27 cellular contexts compared by ENCODE assay signal in genomic region chr19:8662263-8662662, GRCh38. TPM values are rescaled to one million over a fixed set of nuclear protein-coding genes. Genes with fewer than 3 reads are reported as not detected.
"Had no signal": no experiment of that assay in that cellular context is flagged by ENCODE, and none has a peak within 500 bp of the region (broad histone marks: within the 10 kb centered on the region; RNA-seq: fewer than 3 reads in every experiment).

No MANE protein-coding gene starts in this region.

- H3K4me1 ChIP-seq: foreskin keratinocyte, right lobe of liver, stomach had no signal

- H3K27me3 Mint-ChIP-seq: activated naive CD8-positive, alpha-beta T cell treated with anti-CD3 and anti-CD28 coated beads, Interleukin-2, amount 50 U/mL, for 24 hours; central memory CD8-positive, alpha-beta T cell had no signal

- H3K79me2 ChIP-seq: hepatocyte had no signal

- ATAC-seq: activated CD4-positive, CD25-positive, alpha-beta regulatory T cell treated with anti-CD3 and anti-CD28 coated beads, Interleukin-2, amount 50 U/mL, for 24 hours; activated naive CD8-positive, alpha-beta T cell treated with anti-CD3 and anti-CD28 coated beads, Interleukin-2, amount 50 U/mL, for 24 hours; activated T-cell treated with anti-CD3 and anti-CD28 coated beads, Interleukin-2, amount 50 U/mL, for 72 hours; foreskin keratinocyte; right lobe of liver had no signal

- H3K9me3 ChIP-seq: ovary, right lobe of liver, stomach had no signal

- H3K4me2 ChIP-seq: hepatocyte had no signal

- H3K4me3 ChIP-seq: coronary artery, hepatocyte, lung, ovary, right lobe of liver, SK-N-MC, stomach had no signal

- H3K27ac Mint-ChIP-seq: activated naive CD8-positive, alpha-beta T cell treated with anti-CD3 and anti-CD28 coated beads, Interleukin-2, amount 50 U/mL, for 24 hours; activated T-cell treated with anti-CD3 and anti-CD28 coated beads, Interleukin-2, amount 50 U/mL, for 72 hours; type B pancreatic cell had no signal

- H3K27ac ChIP-seq: brain microvascular endothelial cell, coronary artery, foreskin keratinocyte, hepatocyte, ovary, right lobe of liver, SK-N-MC, stomach had no signal

- FAIRE-seq: small intestine had no signal

- H3K27me3 ChIP-seq: brain microvascular endothelial cell, foreskin keratinocyte, hepatocyte, ovary, right lobe of liver had no signal

- H3K36me3 Mint-ChIP-seq: type B pancreatic cell had no signal

- H3K36me3 ChIP-seq: brain microvascular endothelial cell, ovary, right lobe of liver, stomach had no signal

- H3K4me3 Mint-ChIP-seq: activated naive CD8-positive, alpha-beta T cell treated with anti-CD3 and anti-CD28 coated beads, Interleukin-2, amount 50 U/mL, for 24 hours; activated T-cell treated with anti-CD3 and anti-CD28 coated beads, Interleukin-2, amount 50 U/mL, for 72 hours; central memory CD8-positive, alpha-beta T cell; type B pancreatic cell had no signal

- H2AFZ ChIP-seq: hepatocyte had no signal

- DNase-seq: activated CD4-positive, alpha-beta T cell treated with anti-CD3 and anti-CD28 coated beads, Interleukin-2, amount 50 U/mL, for 1 hour; activated gamma-delta T cell; activated naive CD8-positive, alpha-beta T cell treated with anti-CD3 and anti-CD28 coated beads, Interleukin-2, amount 50 U/mL, for 24 hours; activated T-cell treated with anti-CD3 and anti-CD28 coated beads, Interleukin-2, amount 50 U/mL, for 72 hours; brain microvascular endothelial cell; foreskin keratinocyte; islet precursor cell; midbrain; ovary; right lobe of liver; small intestine; stimulated activated CD4-positive, alpha-beta T cell treated with anti-CD3 and anti-CD28 coated beads, Interleukin-15, amount 100 ng/mL, for 24 hours; stimulated activated CD4-positive, alpha-beta T cell treated with anti-CD3 and anti-CD28 coated beads, Interleukin-2, amount 100 ng/mL, for 48 hours; stomach; T1000 had no signal

- H3K9me3 Mint-ChIP-seq: activated naive CD8-positive, alpha-beta T cell treated with anti-CD3 and anti-CD28 coated beads, Interleukin-2, amount 50 U/mL, for 24 hours; activated T-cell treated with anti-CD3 and anti-CD28 coated beads, Interleukin-2, amount 50 U/mL, for 72 hours; central memory CD8-positive, alpha-beta T cell; type B pancreatic cell had no signal

RNA-seq across cellular contexts. Expression of gene NFILZ, which starts 31.8 kb away (rescaled TPM):
- total RNA-seq: activated CD8-positive, alpha-beta memory T cell treated with anti-CD3 and anti-CD28 coated beads for 36 hours; activated T-cell treated with anti-CD3 and anti-CD28 coated beads, Interleukin-2, amount 50 U/mL, for 72 hours; aorta; epithelial cell of proximal tubule; fibroblast of lung; foreskin keratinocyte; hepatocyte; lung; ovary; right lobe of liver; stomach; temporal lobe had no signal
- polyA plus RNA-seq: aorta, fibroblast of lung, foreskin keratinocyte, hepatocyte, lung, ovary, small intestine, stomach had no signal

RNA-seq across cellular contexts. Expression of gene ACTL9, which starts 36.3 kb away (rescaled TPM):
- total RNA-seq: activated CD8-positive, alpha-beta memory T cell treated with anti-CD3 and anti-CD28 coated beads for 36 hours; activated T-cell treated with anti-CD3 and anti-CD28 coated beads, Interleukin-2, amount 50 U/mL, for 72 hours; aorta; epithelial cell of proximal tubule; fibroblast of lung; foreskin keratinocyte; hepatocyte; lung; ovary; right lobe of liver; stomach; temporal lobe had no signal
- polyA plus RNA-seq: aorta, fibroblast of lung, foreskin keratinocyte, hepatocyte, lung, ovary, small intestine, stomach had no signal

RNA-seq across cellular contexts. Expression of gene ADAMTS10, which starts 51.7 kb away (rescaled TPM):
- total RNA-seq: foreskin keratinocyte had no signal
- polyA plus RNA-seq: foreskin keratinocyte had no signal

RNA-seq across cellular contexts. Expression of gene OR2Z1, which starts 59.2 kb away (rescaled TPM):
- total RNA-seq: activated CD8-positive, alpha-beta memory T cell treated with anti-CD3 and anti-CD28 coated beads for 36 hours; activated T-cell treated with anti-CD3 and anti-CD28 coated beads, Interleukin-2, amount 50 U/mL, for 72 hours; aorta; epithelial cell of proximal tubule; fibroblast of lung; foreskin keratinocyte; hepatocyte; lung; ovary; right lobe of liver; stomach; temporal lobe had no signal
- polyA plus RNA-seq: aorta, fibroblast of lung, foreskin keratinocyte, hepatocyte, lung, ovary, small intestine, stomach had no signal
